9 cellular contexts compared by ENCODE assay signal in the genomic region with DNA sequence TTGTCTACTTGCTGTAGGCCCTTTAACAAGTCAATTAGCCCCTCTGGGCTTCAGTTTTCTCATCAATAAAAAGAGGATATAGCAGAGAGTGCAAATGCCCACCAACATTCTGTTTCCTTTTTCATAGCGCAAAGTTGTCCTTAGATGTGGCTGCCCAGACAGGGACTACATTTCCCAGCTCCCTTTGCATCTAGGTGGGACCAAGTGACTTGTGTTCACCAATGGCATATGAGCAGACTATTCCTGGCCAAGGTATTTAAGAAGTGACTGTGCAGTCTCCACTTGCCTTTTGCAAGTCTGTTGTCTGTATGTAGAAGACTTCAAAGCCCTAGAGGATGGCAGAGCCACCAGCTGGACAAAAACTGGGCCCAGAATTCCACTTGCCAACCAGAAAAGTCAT. TPM values are rescaled to one million over a fixed set of nuclear protein-coding genes. Genes with fewer than 3 reads are reported as not detected.
DNase-seq lines count a peak whose midpoint lies in the region; ATAC-seq and TF ChIP-seq lines count a peak whose summit lies in the region.
"Had no signal": no experiment of that assay in that cellular context is flagged by ENCODE, and none has a peak within 500 bp of the region (broad histone marks: within the 10 kb centered on the region; RNA-seq: fewer than 3 reads in every experiment).

No MANE protein-coding gene starts in this region.

- no peaks in the 10 kb centered on the region for H3K36me3 Mint-ChIP-seq in MCF 10A (ENCODE audit: insufficient read depth, unreplicated experiment)
- H3K36me3 Mint-ChIP-seq in stimulated activated memory B cell treated with anti-CD40 and anti-IgM and Interleukin-4, amounts not matched to agents 10 μg/mL and 1 μg/mL and 100 μg/mL, for 72 hours = no peaks in the 10 kb centered on the region

- no peaks in the 10 kb centered on the region for H3K27me3 ChIP-seq in breast epithelium

- ATAC-seq in stimulated activated memory B cell treated with anti-CD40 and anti-IgM and Interleukin-4, amounts not matched to agents 10 μg/mL and 1 μg/mL and 100 μg/mL, for 72 hours = peak; percentile 89
- no peak for ATAC-seq in GM18505 (IDR thresholded peaks at IDR 0.05; ENCODE audit: unreplicated experiment)

- peak; percentile 24 for DNase-seq in MCF 10A (ENCODE audit: unreplicated experiment)
- DNase-seq in breast epithelium (ENCODE audit: low spot score in 2 of 2) = no peak
- peak; percentile 27 for DNase-seq in NCI-H82 treated with DMSO at 0.1 percent for 48 hours (lab: John Stamatoyannopoulos, UW; ENCODE audit: unreplicated experiment)
- peak; percentile 58 for DNase-seq in epithelial cell of esophagus (ENCODE audit: low read depth)
- no peak for DNase-seq in NCI-H510A treated with DMSO at 0.1 percent for 48 hours (lab: John Stamatoyannopoulos, UW)
- no peak for DNase-seq in activated CD8-positive, alpha-beta memory T cell treated with anti-CD3 and anti-CD28 coated beads for 24 hours
- DNase-seq: NCI-H2029 had no signal

- POLR2A ChIA-PET in MCF 10A (lab: Yijun Ruan, JAX) = interaction anchor here (0.6 to 1.8 kb wide), 2 partner anchors 11 to 87 kb away, joined by 3 to 5 read pairs; no protein-coding TSS in a partner anchor

- TF ChIP-seq CTCF in MCF 10A (IDR thresholded peaks at IDR 0.05; ENCODE audit: unreplicated experiment) = no peak
- no peak for TF ChIP-seq CTCF in breast epithelium (IDR thresholded peaks at IDR 0.05)
- no peak for TF ChIP-seq CTCF in epithelial cell of esophagus (IDR thresholded peaks at IDR 0.05; ENCODE audit: insufficient read depth, low read depth, low read length, missing control alignments)

- H3K9me3 Mint-ChIP-seq in MCF 10A (ENCODE audit: unreplicated experiment) = no peaks in the 10 kb centered on the region
- no peaks in the 10 kb centered on the region for H3K9me3 Mint-ChIP-seq in stimulated activated memory B cell treated with anti-CD40 and anti-IgM and Interleukin-4, amounts not matched to agents 10 μg/mL and 1 μg/mL and 100 μg/mL, for 72 hours

- H3K4me3 Mint-ChIP-seq in MCF 10A (ENCODE audit: unreplicated experiment) = no peak overlapping the region
- no peak overlapping the region for H3K4me3 Mint-ChIP-seq in stimulated activated memory B cell treated with anti-CD40 and anti-IgM and Interleukin-4, amounts not matched to agents 10 μg/mL and 1 μg/mL and 100 μg/mL, for 72 hours

- H3K4me3 ChIP-seq in breast epithelium (no peak overlapping the region), epithelial cell of esophagus (ENCODE audit: low read length) (no peak overlapping the region)

- TF ChIP-seq POLR2A in breast epithelium (IDR thresholded peaks at IDR 0.05) = no peak
- no peak for TF ChIP-seq POLR2A in GM18505 (IDR thresholded peaks at IDR 0.05; ENCODE audit: borderline replicate concordance, extremely low read depth, insufficient read depth, insufficient read length)

- H3K36me3 ChIP-seq in breast epithelium = no peaks in the 10 kb centered on the region

- intact Hi-C loops in MCF 10A (cut with micrococcal nuclease) (no loop called here), breast epithelium (cut with DNase I; ENCODE audit: low total_unique reads) (no loop called here)

- H3K27ac ChIP-seq in breast epithelium = no peak overlapping the region

- CTCF ChIA-PET in MCF 10A (lab: Yijun Ruan, JAX) = interaction anchor here (0.9 kb wide), 1 partner anchor 11 kb away, joined by 3 read pairs; no protein-coding TSS in a partner anchor

- BruUV-seq in MCF 10A (replicated peaks; lab: Mats Ljungman, UMichigan) = no TSS peak

- no peaks in the 10 kb centered on the region for H3K4me1 Mint-ChIP-seq in MCF 10A (ENCODE audit: insufficient read depth, unreplicated experiment)
- peaks cover 5% of the 10 kb centered on the region for H3K4me1 Mint-ChIP-seq in stimulated activated memory B cell treated with anti-CD40 and anti-IgM and Interleukin-4, amounts not matched to agents 10 μg/mL and 1 μg/mL and 100 μg/mL, for 72 hours

- peaks cover 31% of the 10 kb centered on the region for H3K27me3 Mint-ChIP-seq in MCF 10A (ENCODE audit: insufficient read depth, unreplicated experiment)
- peaks cover 12% of the 10 kb centered on the region for H3K27me3 Mint-ChIP-seq in stimulated activated memory B cell treated with anti-CD40 and anti-IgM and Interleukin-4, amounts not matched to agents 10 μg/mL and 1 μg/mL and 100 μg/mL, for 72 hours

- no peaks in the 10 kb centered on the region for H3K4me1 ChIP-seq in breast epithelium

- H3K27ac Mint-ChIP-seq in MCF 10A (ENCODE audit: low read depth, unreplicated experiment) = no peak overlapping the region
- no peak overlapping the region for H3K27ac Mint-ChIP-seq in stimulated activated memory B cell treated with anti-CD40 and anti-IgM and Interleukin-4, amounts not matched to agents 10 μg/mL and 1 μg/mL and 100 μg/mL, for 72 hours

- no peaks in the 10 kb centered on the region for H3K9me3 ChIP-seq in breast epithelium

RNA-seq across cellular contexts. Expression of gene DAO, which starts 59.7 kb away (rescaled TPM):
- total RNA-seq in MCF 10A (2022) (not detected in 2 replicates), breast epithelium (not detected)

Comparison
In these comparisons a context has a peak if more than half of its experiments do, and no peak if none do; other contexts are left out.
1. DNase-seq: peak in MCF 10A (single experiment), NCI-H82 treated with DMSO at 0.1 percent for 48 hours (single experiment) and epithelial cell of esophagus (single experiment); none in breast epithelium (0 of 2), NCI-H510A treated with DMSO at 0.1 percent for 48 hours (single experiment) and activated CD8-positive, alpha-beta memory T cell treated with anti-CD3 and anti-CD28 coated beads for 24 hours (single experiment).